In the genomic region with DNA sequence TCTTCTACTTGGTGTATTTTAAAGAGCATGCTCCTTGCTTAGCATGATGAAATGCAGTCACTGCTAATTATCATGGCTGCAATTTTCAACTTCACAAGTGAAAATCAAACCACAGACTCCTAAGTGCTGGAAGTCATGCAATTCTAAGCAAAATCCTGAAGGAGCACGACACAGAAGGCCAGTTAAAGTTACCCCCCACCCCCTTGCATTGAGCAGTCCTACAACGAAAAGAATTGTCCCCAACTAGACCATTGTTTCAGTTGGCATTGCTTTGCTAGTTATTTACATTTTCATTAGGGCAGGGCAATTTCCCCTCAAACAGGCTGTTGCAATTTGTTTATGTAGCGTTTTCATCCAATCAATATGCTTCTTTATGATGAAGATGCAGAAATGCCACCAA, we compare ENCODE assay signal across 3 cellular contexts.
TF ChIP-seq lines count a peak whose summit lies in the region.

No MANE protein-coding gene starts in this region.

TF ChIP-seq in GM23338, 12 proteins besides CTCF, POLR2A, EP300 and RAD21:
- TF ChIP-seq, protein P1, sequence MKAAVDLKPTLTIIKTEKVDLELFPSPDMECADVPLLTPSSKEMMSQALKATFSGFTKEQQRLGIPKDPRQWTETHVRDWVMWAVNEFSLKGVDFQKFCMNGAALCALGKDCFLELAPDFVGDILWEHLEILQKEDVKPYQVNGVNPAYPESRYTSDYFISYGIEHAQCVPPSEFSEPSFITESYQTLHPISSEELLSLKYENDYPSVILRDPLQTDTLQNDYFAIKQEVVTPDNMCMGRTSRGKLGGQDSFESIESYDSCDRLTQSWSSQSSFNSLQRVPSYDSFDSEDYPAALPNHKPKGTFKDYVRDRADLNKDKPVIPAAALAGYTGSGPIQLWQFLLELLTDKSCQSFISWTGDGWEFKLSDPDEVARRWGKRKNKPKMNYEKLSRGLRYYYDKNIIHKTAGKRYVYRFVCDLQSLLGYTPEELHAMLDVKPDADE (IDR thresholded peaks at IDR 0.05) = no peak
TF ChIP-seq in GM23338: peak in this region for 0.

TF ChIP-seq in HCT116, 20 proteins besides CTCF, POLR2A, EP300 and RAD21:
- TF ChIP-seq POLR2AphosphoS5 (IDR thresholded peaks at IDR 0.05; ENCODE audit: low read depth, low read length) (0 out of 2 replicates have a peak, but pooled peaks have one; percentile 21), ZNF274 (IDR thresholded peaks at IDR 0.05; ENCODE audit: low read depth, low read length) (no peak), ZFX (IDR thresholded peaks at IDR 0.05) (no peak)
- TF ChIP-seq, protein P2, sequence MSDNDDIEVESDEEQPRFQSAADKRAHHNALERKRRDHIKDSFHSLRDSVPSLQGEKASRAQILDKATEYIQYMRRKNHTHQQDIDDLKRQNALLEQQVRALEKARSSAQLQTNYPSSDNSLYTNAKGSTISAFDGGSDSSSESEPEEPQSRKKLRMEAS (IDR thresholded peaks at IDR 0.05) = peak; percentile 0; the same call in 1 of the 2 replicates

TF ChIP-seq in H1, 55 proteins besides CTCF, POLR2A, EP300 and RAD21:
- no peak for TF ChIP-seq SP4 (IDR thresholded peaks at IDR 0.05; ENCODE audit: low read length)
- no peak for TF ChIP-seq TEAD4 (IDR thresholded peaks at IDR 0.05; ENCODE audit: low read depth, low read length)
- no peak for TF ChIP-seq YY1 (IDR thresholded peaks at IDR 0.05; ENCODE audit: low read depth, low read length)
- no peak for TF ChIP-seq HDAC2 (IDR thresholded peaks at IDR 0.05; ENCODE audit: borderline replicate concordance in 1 of 2, low read depth in 2 of 2, low read length in 2 of 2)
- no peak for TF ChIP-seq MAFK (IDR thresholded peaks at IDR 0.05; ENCODE audit: low read depth, low read length)
- TF ChIP-seq JUND (IDR thresholded peaks at IDR 0.05; ENCODE audit: low read length) = no peak
- TF ChIP-seq KDM5A (IDR thresholded peaks at IDR 0.05; ENCODE audit: low read length) = no peak
- no peak for TF ChIP-seq BACH1 (IDR thresholded peaks at IDR 0.05; ENCODE audit: low read length)
- TF ChIP-seq CBX5 (IDR thresholded peaks at IDR 0.05; ENCODE audit: low read depth, low read length) = no peak
- no peak for TF ChIP-seq NANOG (IDR thresholded peaks at IDR 0.05; ENCODE audit: insufficient read depth, low read depth, low read length, poor library complexity, severe bottlenecking)
- no peak for TF ChIP-seq FOSL1 (IDR thresholded peaks at IDR 0.05; ENCODE audit: insufficient read depth, low read depth, low read length)
- no peak for TF ChIP-seq EGR1 (IDR thresholded peaks at IDR 0.05; ENCODE audit: borderline replicate concordance, low read depth, low read length)
- TF ChIP-seq RNF2 (IDR thresholded peaks at IDR 0.05; ENCODE audit: borderline replicate concordance, low read depth, low read length, missing control alignments, poor library complexity, severe bottlenecking) = no peak
